Comparison of ENCODE assay signal across 8 cellular contexts in the genomic region with DNA sequence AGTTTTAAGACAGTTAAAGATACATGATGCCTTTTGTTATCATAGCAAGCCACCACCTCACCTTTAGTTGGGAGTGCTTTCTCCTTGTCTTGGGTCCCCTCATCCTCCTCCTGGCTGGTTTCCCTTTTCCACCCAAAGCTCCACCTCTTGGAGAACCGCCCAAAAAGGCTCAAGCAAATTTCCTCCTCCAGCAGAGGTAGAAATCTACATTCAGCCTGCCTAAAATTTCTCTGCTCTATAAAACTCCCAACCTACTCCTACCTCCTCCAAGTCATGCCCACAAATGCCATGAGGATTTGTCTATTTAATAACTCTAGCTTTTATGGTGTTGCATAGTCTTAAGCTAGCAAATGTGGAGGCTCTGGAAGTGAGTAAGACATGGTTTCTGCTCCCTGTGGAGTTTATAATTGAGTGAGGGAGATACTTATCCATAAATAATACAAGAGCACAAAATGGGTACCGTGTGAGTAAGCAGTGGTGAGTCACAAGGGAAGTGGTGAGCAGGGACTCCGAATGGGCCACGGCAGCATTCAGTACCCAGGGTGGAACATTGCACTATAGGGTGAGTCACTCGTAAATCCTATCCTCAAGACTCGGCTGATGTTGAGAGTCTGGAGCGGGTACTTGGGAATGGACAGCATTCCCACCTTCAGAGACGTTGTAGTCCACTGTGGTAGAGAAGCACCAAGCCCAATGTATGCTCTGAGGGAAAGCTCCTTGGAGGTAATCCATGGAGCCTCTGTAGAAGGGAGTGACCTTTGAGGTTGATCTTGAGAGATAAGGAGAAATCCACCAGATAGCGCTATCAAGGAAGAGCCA.
DNase-seq lines count a peak whose midpoint lies in the region; ATAC-seq and TF ChIP-seq lines count a peak whose summit lies in the region.

No MANE protein-coding gene starts in this region.

- H3K36me3 Mint-ChIP-seq in osteocyte (ENCODE audit: unreplicated experiment), result no peaks in the 10 kb centered on the region

- in situ Hi-C loops in mammary epithelial cell (cut with MboI; ENCODE audit: low sequenced_read_pairs in 2 of 2), result loop anchor here (10.0 kb wide), 3 partner anchors 81 to 271 kb away; no protein-coding TSS in a partner anchor

- TF ChIP-seq CTCF in mammary epithelial cell (conservative IDR thresholded peaks at IDR 0.05 in 1 of 2, IDR thresholded peaks at IDR 0.05 in 1 of 2; ENCODE audit: extremely low read depth in 1 of 2, insufficient read depth in 1 of 2, low read depth in 1 of 2, low read length in 2 of 2) (no peak), osteocyte (IDR thresholded peaks at IDR 0.05) (no peak), upper lobe of right lung (IDR thresholded peaks at IDR 0.05) (no peak)

- H3K4me3 ChIP-seq in right cardiac atrium (ENCODE audit: low read length) (no peak overlapping the region), mammary epithelial cell (replicated peaks in 1 of 3; ENCODE audit: insufficient read depth in 1 of 3, low read depth in 2 of 3, low read length in 3 of 3) (no peak overlapping the region), upper lobe of right lung (no peak overlapping the region)

- BruUV-seq in mammary epithelial cell (replicated peaks; lab: Mats Ljungman, UMichigan), result TSS peak; percentile 50

- peak; percentile 47 to 72 for ATAC-seq in right cardiac atrium
- ATAC-seq in left ventricle myocardium superior, result no peak
- peak; percentile 88 for ATAC-seq in upper lobe of right lung

- H3K79me2 ChIP-seq in mammary epithelial cell (ENCODE audit: insufficient read depth, low read length), result no peaks in the 10 kb centered on the region

- H3K4me2 ChIP-seq in mammary epithelial cell (ENCODE audit: insufficient read depth, low read depth, low read length), result peak overlapping the region; percentile 85

- H3K27ac Mint-ChIP-seq in osteocyte (ENCODE audit: unreplicated experiment), result peak overlapping the region; percentile 61

- H3K27ac ChIP-seq in right cardiac atrium (ENCODE audit: low read length), result no peak overlapping the region
- peak overlapping the region; percentile 78 for H3K27ac ChIP-seq in mammary epithelial cell (ENCODE audit: insufficient read depth, low read depth, low read length)
- H3K27ac ChIP-seq in upper lobe of right lung, result no peak overlapping the region

- H3K4me3 Mint-ChIP-seq in osteocyte (ENCODE audit: unreplicated experiment), result peak overlapping the region; percentile 3

- H3K4me1 ChIP-seq in right cardiac atrium (ENCODE audit: control insufficient read depth, insufficient read depth, low read length) (no peaks in the 10 kb centered on the region), mammary epithelial cell (ENCODE audit: insufficient read depth, low read length) (peaks cover 35% of the 10 kb centered on the region), upper lobe of right lung (no peaks in the 10 kb centered on the region)

- WGBS in right cardiac atrium, result 74% methylated on average over 9 of the region's 9 CpGs
- 3% methylated on average over 7 of the region's 9 CpGs for WGBS in mammary epithelial cell (ENCODE audit: low coverage, missing lambda C conversion rate)

- peak overlapping the region; percentile 71 for H2AFZ ChIP-seq in mammary epithelial cell (ENCODE audit: low read depth, low read length)

- H3K9me3 ChIP-seq in right cardiac atrium (ENCODE audit: control insufficient read depth, low read length), result no peaks in the 10 kb centered on the region
- no peaks in the 10 kb centered on the region for H3K9me3 ChIP-seq in mammary epithelial cell (replicated peaks; ENCODE audit: insufficient read depth, low read length)
- H3K9me3 ChIP-seq in upper lobe of right lung, result no peaks in the 10 kb centered on the region

- peak in 1 of 3 donors; percentile 16 for DNase-seq in right cardiac atrium
- no peak for DNase-seq in left ventricle myocardium superior
- peak; percentile 65 for DNase-seq in UCSD-AML1 (lab: John Stamatoyannopoulos, UW; ENCODE audit: unreplicated experiment)
- DNase-seq in mammary epithelial cell, result peak; percentile 99
- peak; percentile 85 for DNase-seq in osteocyte (ENCODE audit: extremely low spot score, unreplicated experiment)
- no peak for DNase-seq in upper lobe of right lung
- no peak for DNase-seq in retina
- DNase-seq in ecto neural progenitor cell (ENCODE audit: low spot score), result no peak

- dilution Hi-C loops in mammary epithelial cell (cut with HindIII; ENCODE audit: low sequenced_read_pairs), result no loop called here

- H3K27me3 Mint-ChIP-seq in osteocyte (ENCODE audit: unreplicated experiment), result peaks cover 2% of the 10 kb centered on the region

- H4K20me1 ChIP-seq in mammary epithelial cell (ENCODE audit: insufficient read depth, low read length), result no peaks in the 10 kb centered on the region

- H3K9ac ChIP-seq in mammary epithelial cell (ENCODE audit: insufficient read depth, low read length), result no peak overlapping the region

- H3K36me3 ChIP-seq in mammary epithelial cell (ENCODE audit: insufficient read depth, low read length), result no peaks in the 10 kb centered on the region
- H3K36me3 ChIP-seq in upper lobe of right lung, result no peaks in the 10 kb centered on the region

- CTCF ChIA-PET in mammary epithelial cell (lab: Charles Lee; ENCODE audit: low non-redundant PET), result no interaction called here

- intact Hi-C loops in right cardiac atrium (cut with DNase I), result loop anchor here in 3 of 4 donors (5.0 kb wide), 2 partner anchors 268 to 273 kb away; no protein-coding TSS in a partner anchor
- intact Hi-C loops in left ventricle myocardium superior (cut with micrococcal nuclease), result loop anchor here (10.0 kb wide), 1 partner anchor 271 kb away; no protein-coding TSS in a partner anchor
- intact Hi-C loops in mammary epithelial cell (cut with micrococcal nuclease), result loop anchor here (1.0 to 2.0 kb wide), 4 partner anchors 63 to 147 kb away; no protein-coding TSS in a partner anchor
- intact Hi-C loops in upper lobe of right lung (cut with DNase I), result no loop called here

- H3K27me3 ChIP-seq in right cardiac atrium (ENCODE audit: control insufficient read depth, insufficient read depth) (no peaks in the 10 kb centered on the region), mammary epithelial cell (ENCODE audit: insufficient read depth, low read length) (no peaks in the 10 kb centered on the region), upper lobe of right lung (no peaks in the 10 kb centered on the region)

- H3K9me3 Mint-ChIP-seq in osteocyte (ENCODE audit: unreplicated experiment), result no peaks in the 10 kb centered on the region

- peaks cover 13% of the 10 kb centered on the region for H3K4me1 Mint-ChIP-seq in osteocyte (ENCODE audit: unreplicated experiment)

Comparison
In these comparisons a context has a peak if more than half of its experiments do, and no peak if none do; other contexts are left out.
1. DNase-seq: peak in UCSD-AML1 (single experiment), mammary epithelial cell (single experiment) and osteocyte (single experiment); none in left ventricle myocardium superior (single experiment), upper lobe of right lung (single experiment), retina (single experiment) and ecto neural progenitor cell (single experiment).